In genomic region chr1:155085504-155086181, GRCh38 we compare ENCODE assay signal across 1 cellular context.
TF ChIP-seq lines count a peak whose summit lies in the region.

No MANE protein-coding gene starts in this region.

TF ChIP-seq in HEK293, 187 proteins besides CTCF, POLR2A, EP300 and RAD21 (continued from another document):
- peak; percentile 81 for TF ChIP-seq ZNF398 (tag by site-specific recombination; IDR thresholded peaks at IDR 0.05)
- no peak for TF ChIP-seq ZNF830 (tag by site-specific recombination; IDR thresholded peaks at IDR 0.05; ENCODE audit: low read depth)
- TF ChIP-seq KLF9 (tag by site-specific recombination; IDR thresholded peaks at IDR 0.05; ENCODE audit: low read depth) = peak; percentile 91
- TF ChIP-seq SP2 (tag by site-specific recombination; IDR thresholded peaks at IDR 0.05) = peak; percentile 60
- no peak for TF ChIP-seq ZNF140 (tag by site-specific recombination; IDR thresholded peaks at IDR 0.05)
- no peak for TF ChIP-seq ZNF121 (tag by site-specific recombination; IDR thresholded peaks at IDR 0.05)
- no peak for TF ChIP-seq BCL11B (tag by site-specific recombination; IDR thresholded peaks at IDR 0.05; ENCODE audit: low read depth)
- no peak for TF ChIP-seq ZNF202 (tag by site-specific recombination; IDR thresholded peaks at IDR 0.05; ENCODE audit: borderline replicate concordance)
- TF ChIP-seq ZNF37A (tag by site-specific recombination; IDR thresholded peaks at IDR 0.05) = no peak
- TF ChIP-seq ZNF391 (tag by site-specific recombination; IDR thresholded peaks at IDR 0.05; ENCODE audit: borderline replicate concordance, low read depth) = no peak
- TF ChIP-seq ZBTB20 (tag by site-specific recombination; IDR thresholded peaks at IDR 0.05) = no peak
